ENCODE assay signal across 8 cellular contexts in the genomic region with DNA sequence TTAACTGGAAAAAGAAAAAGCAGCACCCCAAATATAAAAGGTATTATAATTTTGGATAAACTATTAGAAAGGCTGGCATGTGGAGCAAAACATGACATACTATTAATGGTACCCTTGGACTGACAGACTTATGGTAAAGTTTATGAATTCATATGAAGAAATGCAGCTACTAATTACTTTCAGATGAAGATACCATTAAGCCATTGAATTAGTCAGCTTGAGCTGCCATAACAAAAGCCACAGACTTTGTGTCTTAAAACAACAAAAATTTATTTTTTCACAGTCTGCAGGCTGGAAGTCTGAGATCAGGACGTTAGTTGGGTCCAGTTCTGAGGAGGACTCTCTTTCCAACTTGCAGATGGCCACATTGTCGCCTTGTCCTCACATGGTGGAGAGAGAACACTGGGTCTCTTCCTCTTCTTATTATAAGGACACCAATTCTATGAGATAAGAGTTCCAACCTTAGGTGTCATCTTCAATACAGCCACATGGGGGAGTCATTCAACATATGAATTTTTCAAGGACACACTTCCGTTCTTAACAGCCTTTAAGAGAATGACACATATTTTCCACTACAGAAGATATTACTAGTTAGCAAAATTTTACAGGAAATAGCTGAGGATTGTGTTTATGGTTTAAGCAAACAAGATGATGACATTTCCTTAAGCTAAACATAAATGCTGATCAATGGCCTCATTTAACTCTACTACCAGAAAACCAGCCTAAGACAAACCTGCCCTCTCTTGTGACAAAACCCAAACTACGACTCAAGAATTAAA. TPM values are rescaled to one million over a fixed set of nuclear protein-coding genes. Genes with fewer than 3 reads are reported as not detected.
A peak's percentile ranks its signal among the peaks of the same experiment; 100 is the strongest.
DNase-seq lines count a peak whose midpoint lies in the region; ATAC-seq and TF ChIP-seq lines count a peak whose summit lies in the region.

No MANE protein-coding gene starts in this region.

- H3K36me3 ChIP-seq in BLaER1 treated with 17β-estradiol and CSF1 and Interleukin-3, amounts not matched to agents 10 nM and 100 nM, result no peaks in the 10 kb centered on the region
- H3K36me3 ChIP-seq in lung (ENCODE audit: control insufficient read depth in 2 of 2, insufficient read depth in 2 of 2, low read length in 2 of 2) (no peaks in the 10 kb centered on the region), upper lobe of left lung (no peaks in the 10 kb centered on the region)

- peaks cover 0 to 35% (median 5%) of the 10 kb centered on the region in 10 experiments; a peak in 9 of 20 replicates for H3K4me1 ChIP-seq in BLaER1 treated with 17β-estradiol and CSF1 and Interleukin-3, amounts not matched to agents 10 nM and 100 nM
- H3K4me1 ChIP-seq in lung (ENCODE audit: control insufficient read depth in 2 of 2, insufficient read depth in 2 of 2, low read length in 2 of 2), result no peaks in the 10 kb centered on the region
- peaks cover 0 to 5% (median 0%) of the 10 kb centered on the region in 4 donors for H3K4me1 ChIP-seq in upper lobe of left lung

- peak overlapping the region; percentile 72 for H3K27ac Mint-ChIP-seq in T-helper 17 cell

- peak overlapping the region; percentile 47 for H3K4me3 Mint-ChIP-seq in T-helper 17 cell

- H3K4me2 ChIP-seq in BLaER1 treated with 17β-estradiol and CSF1 and Interleukin-3, amounts not matched to agents 10 nM and 100 nM, result peak overlapping the region in 4 of 11 experiments; percentile 19 to 74 (median 50); a peak in 7 of 22 replicates

- peak; percentile 5 for DNase-seq in NCI-H1694 (lab: John Stamatoyannopoulos, UW)
- peak in 1 of 3 donors; percentile 11 for DNase-seq in T-helper 17 cell
- peak; percentile 94 for DNase-seq in choroid plexus epithelial cell (ENCODE audit: low read depth)
- no peak for DNase-seq in lung (ENCODE audit: low spot score)
- DNase-seq in upper lobe of left lung, result no peak

- H3K9ac ChIP-seq in BLaER1 treated with 17β-estradiol and CSF1 and Interleukin-3, amounts not matched to agents 10 nM and 100 nM, result peak overlapping the region in 3 of 11 experiments; percentile 63 to 73 (median 65); a peak in 5 of 22 replicates

- TF ChIP-seq POLR2A in upper lobe of left lung (IDR thresholded peaks at IDR 0.05), result no peak

- 0 out of 22 replicates have a peak, but pooled peaks cover 0 to 6% (median 0%) of the 10 kb centered on the region in 11 experiments for H3K9me3 ChIP-seq in BLaER1 treated with 17β-estradiol and CSF1 and Interleukin-3, amounts not matched to agents 10 nM and 100 nM (replicated peaks in 1 of 11)
- no peaks in the 10 kb centered on the region for H3K9me3 ChIP-seq in T-helper 17 cell (ENCODE audit: control insufficient read depth, low read length, poor library complexity, severe bottlenecking)
- no peaks in the 10 kb centered on the region for H3K9me3 ChIP-seq in lung (ENCODE audit: control insufficient read depth in 2 of 2, insufficient read depth in 1 of 2, low read length in 1 of 2)
- no peaks in the 10 kb centered on the region for H3K9me3 ChIP-seq in upper lobe of left lung

- TF ChIP-seq CTCF in choroid plexus epithelial cell (conservative IDR thresholded peaks at IDR 0.05; ENCODE audit: low read depth, low read length), result peak; percentile 61
- TF ChIP-seq CTCF in lung (IDR thresholded peaks at IDR 0.05; ENCODE audit: control extremely low read depth, extremely low read depth), result peak; percentile 34
- peak; percentile 43 to 77 (median 60) for TF ChIP-seq CTCF in upper lobe of left lung (IDR thresholded peaks at IDR 0.05)

- WGBS in lung, 2 donors, result 24 to 34% methylated on average over 4 of the region's 4 CpGs
- 26 to 31% methylated on average over 4 of the region's 4 CpGs for WGBS in upper lobe of left lung, 2 donors

- peak overlapping the region in 6 of 11 experiments; percentile 25 to 95 (median 73); a peak in 12 of 22 replicates for H3K27ac ChIP-seq in BLaER1 treated with 17β-estradiol and CSF1 and Interleukin-3, amounts not matched to agents 10 nM and 100 nM
- no peak overlapping the region for H3K27ac ChIP-seq in lung (ENCODE audit: low read depth in 1 of 2, low read length in 1 of 2)
- peak overlapping the region in 1 of 4 donors; percentile 43 for H3K27ac ChIP-seq in upper lobe of left lung

- H4K20me1 ChIP-seq in BLaER1 treated with 17β-estradiol and CSF1 and Interleukin-3, amounts not matched to agents 10 nM and 100 nM, result no peaks in the 10 kb centered on the region

- no peaks in the 10 kb centered on the region for H3K27me3 Mint-ChIP-seq in T-helper 17 cell

- H3K27me3 ChIP-seq in BLaER1 treated with 17β-estradiol and CSF1 and Interleukin-3, amounts not matched to agents 10 nM and 100 nM, result no peaks in the 10 kb centered on the region
- H3K27me3 ChIP-seq in lung (ENCODE audit: control insufficient read depth, insufficient read depth) (no peaks in the 10 kb centered on the region), upper lobe of left lung (no peaks in the 10 kb centered on the region)

- H3K4me1 Mint-ChIP-seq in T-helper 17 cell, result peaks cover 5% of the 10 kb centered on the region

- H3K4me3 ChIP-seq in BLaER1 treated with 17β-estradiol and CSF1 and Interleukin-3, amounts not matched to agents 10 nM and 100 nM, result no peak overlapping the region; a peak in 1 of 20 replicates
- H3K4me3 ChIP-seq in choroid plexus epithelial cell (ENCODE audit: low read depth, low read length) (no peak overlapping the region), lung (no peak overlapping the region), upper lobe of left lung (no peak overlapping the region)

- TF ChIP-seq EP300 in upper lobe of left lung (IDR thresholded peaks at IDR 0.05), result peak in 2 of 4 donors; percentile 3 to 8

- no peaks in the 10 kb centered on the region for H3K36me3 Mint-ChIP-seq in T-helper 17 cell (ENCODE audit: low read depth)

- ATAC-seq in GM18519 (IDR thresholded peaks at IDR 0.05; ENCODE audit: low FRiP score, unreplicated experiment) (peak; percentile 96), HG02943 (IDR thresholded peaks at IDR 0.05; ENCODE audit: low read depth, unreplicated experiment) (peak; percentile 99), T-helper 17 cell (peak; percentile 91), lung (ENCODE audit: insufficient read depth, low FRiP score) (peak; percentile 83), upper lobe of left lung (ENCODE audit: low FRiP score in 2 of 2) (peak; percentile 72 to 86)

RNA-seq across cellular contexts. Expression of gene DCUN1D5, which starts 56.1 kb away (rescaled TPM):
- 10 to 100 TPM; 13.9 to 14.0 TPM for total RNA-seq in T-helper 17 cell
- 10 to 100 TPM; 24.6 to 24.8 TPM for total RNA-seq in lung
- polyA plus RNA-seq in lung, result 10 to 100 TPM; 12.4 to 28.8 TPM
- 10 to 100 TPM; 18.2 to 92.8 (median 43.9) TPM for total RNA-seq in upper lobe of left lung

Comparison
In these comparisons a context has a peak if more than half of its experiments do, and no peak if none do; other contexts are left out.
1. H3K27ac ChIP-seq: peak in BLaER1 treated with 17β-estradiol and CSF1 and Interleukin-3, amounts not matched to agents 10 nM and 100 nM (6 of 11); none in lung (0 of 2).
2. DNase-seq: peak in NCI-H1694 (single experiment) and choroid plexus epithelial cell (single experiment); none in lung (single experiment) and upper lobe of left lung (0 of 2).
3. Peak in every context shown above with its lines, with median percentiles within 50 percentile points of each other: ATAC-seq and CTCF ChIP-seq.